Comparison of ENCODE assay signal across 8 cellular contexts in the genomic region with DNA sequence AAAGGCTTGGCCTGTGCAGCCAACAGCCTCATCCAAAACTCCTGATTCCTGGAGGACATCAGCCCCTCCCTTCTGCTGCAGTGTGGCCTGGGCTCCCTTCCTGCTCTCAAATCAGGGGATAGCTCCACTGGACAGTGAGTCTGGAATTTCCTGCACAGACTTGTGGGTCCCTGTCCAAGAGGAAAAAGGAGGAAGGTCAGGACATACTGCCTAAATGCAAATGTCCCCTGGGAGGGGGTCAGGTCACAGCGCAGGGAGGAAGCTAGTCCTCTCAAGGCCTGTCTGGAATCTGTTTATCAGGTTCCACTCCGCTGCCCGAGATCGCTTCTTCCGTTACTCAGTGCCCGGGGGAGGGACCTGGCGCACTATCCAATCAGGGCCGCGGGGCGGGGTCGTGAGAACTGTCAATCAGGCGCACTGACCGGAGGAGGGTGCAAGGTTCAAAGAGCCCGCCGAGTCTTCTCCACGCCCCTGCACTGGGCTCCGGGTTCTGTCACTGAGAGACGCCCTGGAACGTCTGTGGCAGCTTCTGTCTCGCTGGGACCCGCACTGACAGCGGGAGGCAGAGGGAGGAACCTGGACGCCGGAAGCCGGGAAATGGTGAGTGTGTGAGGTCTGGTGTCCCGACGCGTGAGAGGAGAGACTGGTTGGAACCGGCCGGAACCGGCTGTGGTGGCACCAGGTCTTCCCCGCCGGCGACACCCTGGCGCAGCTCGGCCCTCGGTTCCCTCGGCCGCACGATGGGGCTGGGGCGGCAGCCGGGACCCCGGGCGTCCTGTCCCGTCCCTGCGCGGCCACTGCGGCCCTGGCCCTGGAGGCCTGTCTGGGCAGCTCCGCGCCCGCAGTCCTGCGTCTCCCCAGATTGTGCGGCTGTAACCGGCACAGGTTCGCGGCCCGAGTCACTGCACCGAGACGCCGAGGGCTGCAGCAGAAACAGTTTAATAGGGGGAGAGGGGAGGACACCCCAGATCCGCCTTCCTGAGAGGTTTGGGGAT. TPM values are rescaled to one million over a fixed set of nuclear protein-coding genes. Genes with fewer than 3 reads are reported as not detected.
DNase-seq lines count a peak whose midpoint lies in the region; ATAC-seq and TF ChIP-seq lines count a peak whose summit lies in the region.

A gene (plus strand): TSS at position 404 of the 995 bp plus-strand sequence. CDS start 194 bp downstream, at position 598.

- peaks cover 4% of the 10 kb centered on the region for H3K27me3 Mint-ChIP-seq in activated naive CD8-positive, alpha-beta T cell treated with anti-CD3 and anti-CD28 coated beads, Interleukin-2, amount 50 U/mL, for 24 hours

- peak; percentile 91 for ATAC-seq in HG02588 (IDR thresholded peaks at IDR 0.05; ENCODE audit: unreplicated experiment)
- ATAC-seq in activated naive CD8-positive, alpha-beta T cell treated with anti-CD3 and anti-CD28 coated beads, Interleukin-2, amount 50 U/mL, for 24 hours = peak; percentile 99

- H3K4me1 ChIP-seq in cardiac muscle cell (ENCODE audit: low read depth) (no peaks in the 10 kb centered on the region), parathyroid adenoma (peaks cover 3% of the 10 kb centered on the region), thyroid gland (peaks cover 10 to 19% of the 10 kb centered on the region in 2 donors)

- H3K4me1 Mint-ChIP-seq in activated naive CD8-positive, alpha-beta T cell treated with anti-CD3 and anti-CD28 coated beads, Interleukin-2, amount 50 U/mL, for 24 hours = peaks cover 21% of the 10 kb centered on the region

- H3K9me3 ChIP-seq in cardiac muscle cell (ENCODE audit: low read depth) = no peaks in the 10 kb centered on the region
- no peaks in the 10 kb centered on the region for H3K9me3 ChIP-seq in parathyroid adenoma (ENCODE audit: control insufficient read depth, low read length)
- no peaks in the 10 kb centered on the region for H3K9me3 ChIP-seq in thyroid gland

- no peaks in the 10 kb centered on the region for H3K36me3 ChIP-seq in cardiac muscle cell
- H3K36me3 ChIP-seq in parathyroid adenoma (ENCODE audit: control insufficient read depth, insufficient read depth, low read length) = no peaks in the 10 kb centered on the region
- no peaks in the 10 kb centered on the region for H3K36me3 ChIP-seq in thyroid gland

- peak within 1 kb of the TSS; percentile 91 for H3K4me2 ChIP-seq in parathyroid adenoma (ENCODE audit: low read length)

- TF ChIP-seq CTCF in cardiac muscle cell (IDR thresholded peaks at IDR 0.05; ENCODE audit: low read depth, low read length) = no peak
- TF ChIP-seq CTCF in parathyroid adenoma (IDR thresholded peaks at IDR 0.05) = no peak
- TF ChIP-seq CTCF in thyroid gland (IDR thresholded peaks at IDR 0.05) = no peak

- intact Hi-C loops in thyroid gland (cut with DNase I) = no loop called here

- H3K9me3 Mint-ChIP-seq in activated naive CD8-positive, alpha-beta T cell treated with anti-CD3 and anti-CD28 coated beads, Interleukin-2, amount 50 U/mL, for 24 hours = peaks cover 34% of the 10 kb centered on the region

- 0 to 1% methylated on average over 5 to 27 of the region's 61 CpGs for WGBS in thyroid gland, 2 donors

- peaks cover 12% of the 10 kb centered on the region for H3K79me2 ChIP-seq in parathyroid adenoma

- peak; percentile 35 to 87 for TF ChIP-seq POLR2A in thyroid gland (IDR thresholded peaks at IDR 0.05)

- H3K9ac ChIP-seq in parathyroid adenoma = peak within 1 kb of the TSS; percentile 85

- H3K27me3 ChIP-seq in cardiac muscle cell (no peaks in the 10 kb centered on the region), parathyroid adenoma (ENCODE audit: control insufficient read depth, insufficient read depth, low read length) (no peaks in the 10 kb centered on the region), thyroid gland (no peaks in the 10 kb centered on the region)

- H3K4me3 ChIP-seq in GM08714 (ENCODE audit: low read length) (peak within 1 kb of the TSS; percentile 80), cardiac muscle cell (peak within 1 kb of the TSS; percentile 63), parathyroid adenoma (ENCODE audit: low read depth, low read length) (peak within 1 kb of the TSS; percentile 88), thyroid gland (replicated peaks in 1 of 3) (peak within 1 kb of the TSS; percentile 29 to 63 (median 61))

- peak within 1 kb of the TSS; percentile 68 for H2AFZ ChIP-seq in parathyroid adenoma

- H3K27ac Mint-ChIP-seq in activated naive CD8-positive, alpha-beta T cell treated with anti-CD3 and anti-CD28 coated beads, Interleukin-2, amount 50 U/mL, for 24 hours = peak within 1 kb of the TSS; percentile 94

- peak within 1 kb of the TSS; percentile 96 for H3K4me3 Mint-ChIP-seq in activated naive CD8-positive, alpha-beta T cell treated with anti-CD3 and anti-CD28 coated beads, Interleukin-2, amount 50 U/mL, for 24 hours

- peak within 1 kb of the TSS; percentile 82 for H3K27ac ChIP-seq in cardiac muscle cell
- H3K27ac ChIP-seq in parathyroid adenoma = peak within 1 kb of the TSS; percentile 97
- peak within 1 kb of the TSS; percentile 72 to 91 (median 91) for H3K27ac ChIP-seq in thyroid gland

- H3K36me3 Mint-ChIP-seq in activated naive CD8-positive, alpha-beta T cell treated with anti-CD3 and anti-CD28 coated beads, Interleukin-2, amount 50 U/mL, for 24 hours (ENCODE audit: low read depth) = peaks cover 31% of the 10 kb centered on the region

- DNase-seq in NCI-H1105 (lab: John Stamatoyannopoulos, UW) (peak; percentile 95), SW 1271 (lab: John Stamatoyannopoulos, UW) (peak; percentile 94), cardiac muscle cell (ENCODE audit: low read depth in 1 of 2, low spot score in 1 of 2) (peak; percentile 96 to 99), thyroid gland (peak; percentile 98 to 99)
- peak; percentile 96 for DNase-seq in activated naive CD8-positive, alpha-beta T cell treated with anti-CD3 and anti-CD28 coated beads, Interleukin-2, amount 50 U/mL, for 24 hours

RNA-seq across cellular contexts. Expression of the gene that starts here (rescaled TPM):
- total RNA-seq in cardiac muscle cell = 4.5 and 26.9 TPM in 2 replicates
- polyA plus RNA-seq in cardiac muscle cell = 2.1 and 10.0 TPM in 2 replicates
- total RNA-seq in thyroid gland = 10 to 100 TPM; 17.8 to 56.4 (median 24.2) TPM

Comparison
In these comparisons a context has a peak if more than half of its experiments do, and no peak if none do; other contexts are left out.
1. Peak in every context shown above with its lines: DNase-seq, ATAC-seq, H3K4me3 ChIP-seq and H3K27ac ChIP-seq.